In the genomic region with DNA sequence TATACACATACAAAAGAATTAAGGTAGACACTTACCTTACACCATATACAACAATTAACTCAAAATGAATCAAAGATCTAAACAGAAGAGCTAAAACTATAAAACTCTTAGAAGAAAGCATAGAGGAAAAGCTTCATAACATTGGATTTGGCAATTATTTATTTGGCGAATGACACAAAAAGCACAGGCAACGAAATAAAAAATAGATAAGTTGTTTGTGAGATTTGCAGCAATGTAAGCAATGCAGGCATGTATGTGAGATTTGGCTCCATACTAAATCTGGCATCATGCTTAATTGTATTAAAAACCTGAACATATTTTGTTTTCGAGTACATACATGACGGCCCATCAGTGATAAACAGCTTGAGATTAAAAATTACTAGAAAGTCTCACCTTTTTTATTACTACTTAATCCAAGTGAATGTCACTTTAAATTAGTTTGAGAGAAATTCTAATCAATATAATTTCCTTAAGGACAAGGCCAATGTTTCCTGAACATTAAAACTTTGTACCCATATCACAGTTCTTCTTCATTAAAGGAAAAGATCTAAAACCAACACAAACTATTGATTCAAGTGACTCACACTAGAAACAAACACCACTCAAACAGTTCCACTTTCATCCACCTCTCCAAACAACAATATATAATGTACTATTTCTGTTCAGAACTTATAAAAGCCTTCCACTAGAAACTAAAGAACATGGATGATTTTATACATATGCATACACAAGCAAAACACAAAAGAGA, we compare ENCODE assay signal across 21 cellular contexts. TPM values are rescaled to one million over a fixed set of nuclear protein-coding genes. Genes with fewer than 3 reads are reported as not detected.
DNase-seq lines count a peak whose midpoint lies in the region; ATAC-seq, FAIRE-seq and TF ChIP-seq lines count a peak whose summit lies in the region.
"Had no signal": no experiment of that assay in that cellular context is flagged by ENCODE, and none has a peak within 500 bp of the region (broad histone marks: within the 10 kb centered on the region; RNA-seq: fewer than 3 reads in every experiment).

No MANE protein-coding gene starts in this region.

- H3K9me3 ChIP-seq in liver (ENCODE audit: control insufficient read depth in 4 of 4, low read length in 3 of 4): no peaks in the 10 kb centered on the region
- no peaks in the 10 kb centered on the region for H3K9me3 ChIP-seq in small intestine (ENCODE audit: control insufficient read depth, low read depth)
- H3K9me3 ChIP-seq: BE2C had no signal

- H3K27me3 ChIP-seq in liver (ENCODE audit: control insufficient read depth in 4 of 4, insufficient read depth in 4 of 4, low read length in 3 of 4): no peaks in the 10 kb centered on the region
- H3K27me3 ChIP-seq in small intestine (ENCODE audit: control insufficient read depth in 2 of 2, insufficient read depth in 2 of 2, low read length in 2 of 2): no peaks in the 10 kb centered on the region
- H3K27me3 ChIP-seq: BE2C had no signal

- ATAC-seq in HG03521 (IDR thresholded peaks at IDR 0.05; ENCODE audit: unreplicated experiment): no peak

- H3K27ac ChIP-seq in liver (ENCODE audit: low read depth in 1 of 2, low read length in 2 of 2) (peak overlapping the region; percentile 85 to 87), small intestine (ENCODE audit: low read depth in 1 of 2, low read length in 1 of 2) (no peak overlapping the region)

- TF ChIP-seq RAD21 in liver (IDR thresholded peaks at IDR 0.05): peak in 1 of 2 donors; percentile 14

- WGBS in liver: 42% methylated on average over 4 of the region's 4 CpGs
- WGBS in small intestine, 3 donors: 88 to 94% (median 92%) methylated on average over 4 of the region's 4 CpGs

- H3K4me3 ChIP-seq in liver (ENCODE audit: low read depth in 1 of 3, low read length in 3 of 3): peak overlapping the region; percentile 57 to 84 (median 77)
- no peak overlapping the region for H3K4me3 ChIP-seq in small intestine (ENCODE audit: low read depth in 1 of 2, low read length in 2 of 2)

- TF ChIP-seq CTCF in liver (IDR thresholded peaks at IDR 0.05; ENCODE audit: low read depth, low read length, missing input control): no peak

- H3K4me1 ChIP-seq in liver (ENCODE audit: control insufficient read depth in 4 of 4, insufficient read depth in 4 of 4, low read length in 3 of 4) (peaks cover 1 to 40% (median 34%) of the 10 kb centered on the region in 4 donors), small intestine (ENCODE audit: control insufficient read depth in 2 of 2, insufficient read depth in 1 of 2, low read depth in 1 of 2, low read length in 1 of 2) (no peaks in the 10 kb centered on the region)
- H3K4me1 ChIP-seq: BE2C, Caco-2 had no signal

- peak; percentile 6 for DNase-seq in HT-29 (ENCODE audit: low spot score)
- peak; percentile 56 for DNase-seq in small intestine
- no peak for DNase-seq in amygdala (lab: John Stamatoyannopoulos, UW)
- no peak for DNase-seq in NCI-H524 (lab: John Stamatoyannopoulos, UW)
- DNase-seq: ACHN; BE2C; C1 segment of cervical spinal cord; Caco-2; CD4-positive, alpha-beta T cell; DMS79 treated with DMSO at 0.1 percent for 48 hours; GF-D8; H9; IMR-90; KBM-7 had no signal

- no peaks in the 10 kb centered on the region for H3K36me3 ChIP-seq in liver (ENCODE audit: control insufficient read depth in 4 of 4, insufficient read depth in 3 of 4, low read depth in 1 of 4, low read length in 3 of 4)
- H3K36me3 ChIP-seq in small intestine (ENCODE audit: control insufficient read depth in 2 of 2, insufficient read depth in 2 of 2, low read length in 2 of 2): no peaks in the 10 kb centered on the region
- H3K36me3 ChIP-seq: BE2C had no signal

- FAIRE-seq in colon (lab: Jason Lieb, UNC): peak; percentile 14
- FAIRE-seq in small intestine (lab: Jason Lieb, UNC): no peak
- FAIRE-seq: A204.1, D721Med, H1 had no signal

- peak overlapping the region; percentile 62 to 85 for H3K9ac ChIP-seq in liver (ENCODE audit: low read depth in 1 of 2, low read length in 2 of 2)

TF ChIP-seq in liver, 16 proteins besides CTCF, POLR2A, EP300 and RAD21:
- TF ChIP-seq NR2F2 (IDR thresholded peaks at IDR 0.05) (no peak), RXRA (IDR thresholded peaks at IDR 0.05) (peak in 1 of 2 donors; percentile 59), FOXA2 (IDR thresholded peaks at IDR 0.05) (peak; percentile 32), HNF4A (conservative IDR thresholded peaks at IDR 0.05) (peak; percentile 78 to 90), FOXA1 (IDR thresholded peaks at IDR 0.05) (no peak), YY1 (IDR thresholded peaks at IDR 0.05) (peak; percentile 22), GABPA (IDR thresholded peaks at IDR 0.05 in 1 of 2, conservative IDR thresholded peaks at IDR 0.05 in 1 of 2) (no peak), ATF3 (IDR thresholded peaks at IDR 0.05) (peak; percentile 49), TAF1 (conservative IDR thresholded peaks at IDR 0.05) (no peak), JUND (IDR thresholded peaks at IDR 0.05) (peak; percentile 87 to 92), SP1 (IDR thresholded peaks at IDR 0.05) (peak; percentile 31), ZBTB33 (IDR thresholded peaks at IDR 0.05) (peak; percentile 52), HNF4G (IDR thresholded peaks at IDR 0.05) (peak; percentile 35), EGR1 (IDR thresholded peaks at IDR 0.05; ENCODE audit: low read depth in 2 of 2) (no peak)
- TF ChIP-seq, protein P1, sequence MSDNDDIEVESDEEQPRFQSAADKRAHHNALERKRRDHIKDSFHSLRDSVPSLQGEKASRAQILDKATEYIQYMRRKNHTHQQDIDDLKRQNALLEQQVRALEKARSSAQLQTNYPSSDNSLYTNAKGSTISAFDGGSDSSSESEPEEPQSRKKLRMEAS (IDR thresholded peaks at IDR 0.05): peak; percentile 51

RNA-seq across cellular contexts. Expression of gene TMEM125, which starts 23.1 kb away (rescaled TPM):
- total RNA-seq in HT-29 (2014; rRNA removed; shearing (Covaris generic)): 64.2 and 65.2 TPM in 2 replicates
- 1 to 10 TPM in 1 of 2 donors, under 1 TPM in 1; 0.61 to 1.0 TPM for total RNA-seq in liver
- polyA plus RNA-seq in liver: under 1 TPM; 0.21 to 0.76 TPM
- polyA plus RNA-seq in small intestine: 10 to 100 TPM; 38.3 to 94.3 (median 81.0) TPM
- total RNA-seq: CD4-positive, alpha-beta T cell; HT1080 had no signal

RNA-seq across cellular contexts. Expression of gene C1orf210, which starts 38.7 kb away (rescaled TPM):
- total RNA-seq in HT-29 (2014; rRNA removed; shearing (Covaris generic)): 39.0 and 58.2 TPM in 2 replicates
- 1 to 10 TPM in 1 of 2 donors, under 1 TPM in 1; 0.75 to 5.0 TPM for total RNA-seq in liver
- 1 to 10 TPM in 1 of 2 donors, under 1 TPM in 1; 0.80 to 1.7 TPM for polyA plus RNA-seq in liver
- polyA plus RNA-seq in small intestine: 10 to 100 TPM; 24.7 to 67.8 (median 44.0) TPM
- total RNA-seq: CD4-positive, alpha-beta T cell; HT1080; IMR-90 had no signal
- polyA plus RNA-seq: IMR-90 had no signal

RNA-seq across cellular contexts. Expression of gene TIE1, which starts 54.1 kb away (rescaled TPM):
- total RNA-seq in HT-29 (2014; rRNA removed; shearing (Covaris generic)): not detected in 2 replicates
- total RNA-seq in liver: 10 to 100 TPM; 10.4 to 17.6 TPM
- 1 to 10 TPM; 3.6 to 7.3 TPM for polyA plus RNA-seq in liver
- 10 to 100 TPM in 1 of 3 donors, under 1 TPM in 2; 0.45 to 27.3 (median 0.81) TPM for polyA plus RNA-seq in small intestine
- total RNA-seq: Caco-2; CD4-positive, alpha-beta T cell had no signal

Comparison
In these comparisons a context has a peak if more than half of its experiments do, and no peak if none do; other contexts are left out.
1. DNase-seq: peak in HT-29 (single experiment) and small intestine (single experiment); none in amygdala (0 of 56) and NCI-H524 (0 of 2).
2. H3K27ac ChIP-seq: peak in liver (2 of 2); none in small intestine (0 of 2).
3. H3K4me3 ChIP-seq: peak in liver (3 of 3); none in small intestine (0 of 2).
4. RNA of gene TMEM125, which starts 23.1 kb away (total RNA-seq): 64.2 to 65.2 TPM in HT-29; 0.61 to 1.0 TPM in liver; every median in the first group is over 10 times any median in the second.
5. RNA of gene TIE1, which starts 54.1 kb away (total RNA-seq): 10.4 to 17.6 TPM in liver; not detected in HT-29; every median in the first group is over 10 times any median in the second.